ENCODE assay signal across 28 cellular contexts in the genomic region with DNA sequence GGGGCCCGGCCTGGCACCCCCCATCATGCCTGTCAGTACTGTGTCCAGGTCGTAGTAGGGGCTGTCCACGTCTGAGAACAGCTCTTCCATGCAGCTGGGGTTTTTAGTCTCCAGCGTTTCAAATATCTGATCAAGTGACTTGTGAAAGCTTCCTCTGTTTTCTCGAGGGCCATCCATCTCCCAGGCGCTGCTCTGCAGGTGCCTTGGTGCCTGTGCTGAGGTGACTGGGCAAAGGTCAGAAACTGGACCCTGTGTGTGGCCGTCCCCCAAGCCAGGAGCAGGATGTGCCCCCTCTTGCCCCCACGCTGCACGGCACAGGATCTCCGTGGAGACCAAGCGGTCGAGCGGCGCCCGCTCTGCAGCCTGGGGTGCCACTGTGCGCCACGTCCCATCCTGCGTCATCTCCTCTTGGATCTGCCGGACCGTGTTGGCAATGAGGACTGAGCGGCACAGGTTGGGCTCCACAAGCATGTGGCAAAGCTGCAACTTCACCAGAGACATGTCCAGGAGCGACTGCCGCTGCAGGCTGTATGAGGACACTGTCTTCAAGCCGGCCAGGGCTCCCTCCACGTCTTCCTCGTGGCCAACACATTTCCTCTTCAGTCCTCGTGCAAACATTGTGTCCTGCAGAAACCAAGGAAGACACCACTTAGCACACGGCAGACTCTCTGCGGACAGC. TPM values are rescaled to one million over a fixed set of nuclear protein-coding genes. Genes with fewer than 3 reads are reported as not detected.
DNase-seq lines count a peak whose midpoint lies in the region; ATAC-seq and TF ChIP-seq lines count a peak whose summit lies in the region.
"Had no signal": no experiment of that assay in that cellular context is flagged by ENCODE, and none has a peak within 500 bp of the region (broad histone marks: within the 10 kb centered on the region; RNA-seq: fewer than 3 reads in every experiment).

No MANE protein-coding gene starts in this region.

- peak overlapping the region; percentile 53 for H3K27ac Mint-ChIP-seq in T-helper 17 cell
- peak overlapping the region; percentile 37 for H3K27ac Mint-ChIP-seq in stimulated activated effector memory CD8-positive, alpha-beta T cell treated with anti-CD3 and anti-CD28 coated beads, Interleukin-12 subunit alpha, Interleukin-12 subunit beta, amount 100 ng/mL, for 72 hours
- H3K27ac Mint-ChIP-seq: memory B cell, neural progenitor cell had no signal

- no peaks in the 10 kb centered on the region for H3K36me3 Mint-ChIP-seq in T-helper 17 cell (ENCODE audit: low read depth)
- H3K36me3 Mint-ChIP-seq in stimulated activated effector memory CD8-positive, alpha-beta T cell treated with anti-CD3 and anti-CD28 coated beads, Interleukin-12 subunit alpha, Interleukin-12 subunit beta, amount 100 ng/mL, for 72 hours: peaks cover 86% of the 10 kb centered on the region

- H3K4me1 Mint-ChIP-seq in T-helper 17 cell: peaks cover 31% of the 10 kb centered on the region
- H3K4me1 Mint-ChIP-seq in stimulated activated effector memory CD8-positive, alpha-beta T cell treated with anti-CD3 and anti-CD28 coated beads, Interleukin-12 subunit alpha, Interleukin-12 subunit beta, amount 100 ng/mL, for 72 hours: peaks cover 48% of the 10 kb centered on the region

- H3K4me1 ChIP-seq in muscle layer of colon (ENCODE audit: insufficient read depth, low read length): peaks cover 19% of the 10 kb centered on the region

- no peaks in the 10 kb centered on the region for H3K9me3 Mint-ChIP-seq in stimulated activated effector memory CD8-positive, alpha-beta T cell treated with anti-CD3 and anti-CD28 coated beads, Interleukin-12 subunit alpha, Interleukin-12 subunit beta, amount 100 ng/mL, for 72 hours
- H3K9me3 Mint-ChIP-seq: activated naive CD4-positive, alpha-beta T cell treated with anti-CD3 and anti-CD28 coated beads, Interleukin-2, amount 50 U/mL, for 72 hours; memory B cell; neural progenitor cell had no signal

- ATAC-seq in T-helper 17 cell (no peak), HG03280 (IDR thresholded peaks at IDR 0.05; ENCODE audit: unreplicated experiment) (no peak), HG03521 (IDR thresholded peaks at IDR 0.05; ENCODE audit: unreplicated experiment) (no peak)
- ATAC-seq in stimulated activated effector memory CD8-positive, alpha-beta T cell treated with anti-CD3 and anti-CD28 coated beads, Interleukin-12 subunit alpha, Interleukin-12 subunit beta, amount 100 ng/mL, for 72 hours: no peak
- ATAC-seq: activated naive CD4-positive, alpha-beta T cell treated with anti-CD3 and anti-CD28 coated beads, Interleukin-2, amount 50 U/mL, for 72 hours; left lobe of liver had no signal

- no peaks in the 10 kb centered on the region for H3K27me3 Mint-ChIP-seq in T-helper 17 cell
- H3K27me3 Mint-ChIP-seq: memory B cell had no signal

- no peak overlapping the region for H3K4me3 Mint-ChIP-seq in T-helper 17 cell
- H3K4me3 Mint-ChIP-seq in stimulated activated effector memory CD8-positive, alpha-beta T cell treated with anti-CD3 and anti-CD28 coated beads, Interleukin-12 subunit alpha, Interleukin-12 subunit beta, amount 100 ng/mL, for 72 hours: no peak overlapping the region
- H3K4me3 Mint-ChIP-seq: memory B cell, neural progenitor cell had no signal

- peak overlapping the region; percentile 56 for H3K27ac ChIP-seq in muscle layer of colon (ENCODE audit: low read depth, low read length)
- H3K27ac ChIP-seq: breast epithelium, coronary artery, neural progenitor cell, WERI-Rb-1 had no signal

- H3K9me3 ChIP-seq in T-helper 17 cell (ENCODE audit: control insufficient read depth, low read length, poor library complexity, severe bottlenecking) (no peaks in the 10 kb centered on the region), muscle layer of colon (ENCODE audit: low read length) (no peaks in the 10 kb centered on the region)
- H3K9me3 ChIP-seq: breast epithelium had no signal

- H3K27me3 ChIP-seq in muscle layer of colon (ENCODE audit: control insufficient read depth in 1 of 2, insufficient read depth in 2 of 2, low read length in 2 of 2): no peaks in the 10 kb centered on the region
- H3K27me3 ChIP-seq: breast epithelium, neural progenitor cell had no signal

- H3K36me3 ChIP-seq in muscle layer of colon (ENCODE audit: insufficient read depth, low read length): no peaks in the 10 kb centered on the region
- H3K36me3 ChIP-seq: breast epithelium, neural progenitor cell had no signal

- H3K4me3 ChIP-seq in muscle layer of colon (ENCODE audit: low read depth in 1 of 2, low read length in 2 of 2): peak overlapping the region in 1 of 2 donors; percentile 32
- H3K4me3 ChIP-seq: breast epithelium, coronary artery, neural progenitor cell had no signal

- DNase-seq in T-helper 17 cell (no peak), HT-29 (ENCODE audit: low spot score) (no peak)
- DNase-seq in stimulated activated effector memory CD8-positive, alpha-beta T cell treated with anti-CD3 and anti-CD28 coated beads, Interleukin-12 subunit alpha, Interleukin-12 subunit beta, amount 100 ng/mL, for 72 hours (ENCODE audit: low spot score in 2 of 2): no peak
- DNase-seq: activated CD4-positive, alpha-beta T cell treated with anti-CD3 and anti-CD28 coated beads for 4 hours; activated CD8-positive, alpha-beta memory T cell treated with anti-CD3 and anti-CD28 coated beads for 24 hours; COR-L47; effector memory CD4-positive, alpha-beta T cell; NCI-H1417 treated with DMSO at 0.1 percent for 48 hours; NCI-H2081; NCI-H226; NCI-H748 treated with DMSO at 0.1 percent for 48 hours; SHP77; stimulated activated CD4-positive, alpha-beta T cell treated with anti-CD3 and anti-CD28 coated beads, Interleukin-15, amount 100 ng/mL, for 24 hours; stimulated activated CD4-positive, alpha-beta T cell treated with anti-CD3 and anti-CD28 coated beads, Interleukin-4, amount 100 ng/mL, for 4 hours; T1000; trophoblast cell; WERI-Rb-1 had no signal

- peak; percentile 11 for TF ChIP-seq POLR2A in GM19099 (IDR thresholded peaks at IDR 0.05; ENCODE audit: extremely low read depth, insufficient read length, low read depth)

- H3K9ac ChIP-seq in muscle layer of colon (ENCODE audit: low read length): no peak overlapping the region
- H3K9ac ChIP-seq: neural progenitor cell had no signal

RNA-seq across cellular contexts. Expression of gene CDCA4, which starts 9.4 kb away (rescaled TPM):
- 10 to 100 TPM; 16.1 to 18.4 TPM for total RNA-seq in T-helper 17 cell
- 45.4 and 45.7 TPM in 2 replicates for total RNA-seq in HT-29 (2014; rRNA removed; shearing (Covaris generic))

RNA-seq across cellular contexts. Expression of gene CLBA1, which starts 25.9 kb away (rescaled TPM):
- total RNA-seq in T-helper 17 cell: 1 to 10 TPM; 1.6 to 4.4 TPM
- total RNA-seq in HT-29 (2014; rRNA removed; shearing (Covaris generic)): 9.8 and 11.6 TPM in 2 replicates

RNA-seq across cellular contexts. Expression of gene AHNAK2, which starts 33.3 kb away (rescaled TPM):
- not detected for total RNA-seq in T-helper 17 cell
- total RNA-seq in HT-29 (2014; rRNA removed; shearing (Covaris generic)): 1.5 and 1.6 TPM in 2 replicates

RNA-seq across cellular contexts. Expression of gene GPR132, which starts 53.8 kb away (rescaled TPM):
- 10 to 100 TPM; 43.4 to 47.1 TPM for total RNA-seq in T-helper 17 cell
- not detected in 2 replicates for total RNA-seq in HT-29 (2014; rRNA removed; shearing (Covaris generic))
- total RNA-seq: fibroblast of villous mesenchyme had no signal
